1 cellular context compared by ENCODE assay signal in the genomic region with DNA sequence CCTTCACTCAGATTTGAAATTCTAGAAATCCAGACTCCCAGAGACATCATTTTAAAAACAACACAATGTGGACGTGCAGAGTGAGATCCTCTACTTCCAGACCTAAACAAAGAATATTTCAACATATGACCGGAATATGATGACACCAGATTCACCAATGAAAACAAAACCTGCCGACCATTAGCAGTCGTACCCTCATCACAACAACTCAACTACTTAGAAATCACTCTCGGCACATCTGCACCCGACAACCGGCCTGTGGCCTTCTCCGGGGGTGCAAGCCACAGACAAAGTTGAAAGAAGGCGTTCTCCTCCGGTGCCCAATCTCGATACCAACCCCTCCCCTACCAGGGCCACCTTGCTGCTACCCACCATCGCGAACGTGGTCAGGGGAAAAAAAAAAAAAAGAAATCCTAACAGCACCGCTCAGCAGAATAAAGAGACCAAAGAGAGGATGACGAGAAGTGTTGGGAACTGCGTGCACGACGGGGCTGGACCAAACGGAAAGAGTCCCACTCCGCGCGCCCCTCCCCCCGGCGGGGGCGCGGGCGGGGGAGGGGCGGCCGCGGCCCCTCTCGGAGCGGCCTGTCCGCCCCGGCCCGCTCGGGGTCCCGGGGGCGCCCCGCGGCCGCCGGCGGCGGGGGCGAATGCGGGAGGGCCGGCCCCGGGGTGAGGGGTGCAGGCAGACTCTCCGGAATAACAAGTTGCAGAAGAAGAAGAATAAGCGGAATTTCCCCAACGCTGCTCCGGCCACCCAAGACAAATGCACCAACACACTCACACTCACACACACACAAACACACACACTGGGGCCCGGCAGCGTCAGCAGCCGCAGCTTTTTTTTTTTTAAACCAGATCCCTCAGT.
TF ChIP-seq lines count a peak whose summit lies in the region.

No MANE protein-coding gene starts in this region.

TF ChIP-seq in HepG2, 621 proteins besides CTCF, POLR2A, EP300 and RAD21 (continued from another document and continues in another):
- TF ChIP-seq, protein P1, sequence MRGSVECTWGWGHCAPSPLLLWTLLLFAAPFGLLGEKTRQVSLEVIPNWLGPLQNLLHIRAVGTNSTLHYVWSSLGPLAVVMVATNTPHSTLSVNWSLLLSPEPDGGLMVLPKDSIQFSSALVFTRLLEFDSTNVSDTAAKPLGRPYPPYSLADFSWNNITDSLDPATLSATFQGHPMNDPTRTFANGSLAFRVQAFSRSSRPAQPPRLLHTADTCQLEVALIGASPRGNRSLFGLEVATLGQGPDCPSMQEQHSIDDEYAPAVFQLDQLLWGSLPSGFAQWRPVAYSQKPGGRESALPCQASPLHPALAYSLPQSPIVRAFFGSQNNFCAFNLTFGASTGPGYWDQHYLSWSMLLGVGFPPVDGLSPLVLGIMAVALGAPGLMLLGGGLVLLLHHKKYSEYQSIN (CRISPR knock-in tag; IDR thresholded peaks at IDR 0.05; ENCODE audit: borderline replicate concordance) = no peak
- TF ChIP-seq NFATC3 (CRISPR knock-in tag; IDR thresholded peaks at IDR 0.05) (no peak), SOX5 (CRISPR knock-in tag; IDR thresholded peaks at IDR 0.05; ENCODE audit: borderline replicate concordance) (peak; percentile 85; the same call in 1 of the 2 replicates), PCBP2 (optimal IDR thresholded peaks at IDR 0.05; ENCODE audit: low read depth, low read length, poor library complexity, severe bottlenecking) (no peak), HNF4G (IDR thresholded peaks at IDR 0.05; ENCODE audit: borderline replicate concordance, low read depth, low read length) (no peak), HNF4G (CRISPR knock-in tag; IDR thresholded peaks at IDR 0.05; ENCODE audit: borderline replicate concordance, low read depth) (no peak), ZNF570 (CRISPR knock-in tag; IDR thresholded peaks at IDR 0.05; ENCODE audit: borderline replicate concordance) (no peak), FOXO1 (CRISPR knock-in tag; IDR thresholded peaks at IDR 0.05) (peak; percentile 48; the same call in 1 of the 2 replicates), MAZ (IDR thresholded peaks at IDR 0.05; ENCODE audit: borderline replicate concordance, low read depth, low read length) (0 out of 2 replicates have a peak, but pooled peaks have one; percentile 20), MAZ (CRISPR knock-in tag; IDR thresholded peaks at IDR 0.05; ENCODE audit: low read depth) (no peak), TRIM24 (CRISPR knock-in tag; IDR thresholded peaks at IDR 0.05) (no peak), SALL1 (CRISPR knock-in tag; IDR thresholded peaks at IDR 0.05) (peak; percentile 75), ATF7-NPFF (CRISPR knock-in tag; IDR thresholded peaks at IDR 0.05; ENCODE audit: low read depth) (no peak), SMAD9 (CRISPR knock-in tag; IDR thresholded peaks at IDR 0.05) (no peak), ZKSCAN5 (CRISPR knock-in tag; IDR thresholded peaks at IDR 0.05) (no peak), DMAP1 (CRISPR knock-in tag; IDR thresholded peaks at IDR 0.05) (no peak; the same call in 1 of the 2 replicates), ZSCAN29 (CRISPR knock-in tag; conservative IDR thresholded peaks at IDR 0.05) (0 out of 2 replicates have a peak, but pooled peaks have one; percentile 28), ZNF253 (CRISPR knock-in tag; IDR thresholded peaks at IDR 0.05; ENCODE audit: borderline replicate concordance) (no peak), ZNF331 (CRISPR knock-in tag; IDR thresholded peaks at IDR 0.05) (0 out of 2 replicates have a peak, but pooled peaks have one; percentile 5), HDAC2 (CRISPR knock-in tag; IDR thresholded peaks at IDR 0.05) (peak; percentile 29; the same call in 1 of the 2 replicates), GATAD2A (CRISPR knock-in tag; IDR thresholded peaks at IDR 0.05) (no peak; the same call in 1 of the 2 replicates), ZBTB3 (CRISPR knock-in tag; IDR thresholded peaks at IDR 0.05; ENCODE audit: borderline replicate concordance, low read depth) (no peak), ZNF383 (CRISPR knock-in tag; IDR thresholded peaks at IDR 0.05; ENCODE audit: borderline replicate concordance) (no peak), YEATS4 (CRISPR knock-in tag; IDR thresholded peaks at IDR 0.05; ENCODE audit: borderline replicate concordance) (peak; percentile 53; the same call in 1 of the 2 replicates), IRF2 (CRISPR knock-in tag; IDR thresholded peaks at IDR 0.05) (no peak; the same call in 1 of the 2 replicates), TAF1 (CRISPR knock-in tag; IDR thresholded peaks at IDR 0.05) (peak; percentile 27; the same call in 1 of the 2 replicates), GATAD1 (CRISPR knock-in tag; IDR thresholded peaks at IDR 0.05) (no peak)
- TF ChIP-seq, protein P2, sequence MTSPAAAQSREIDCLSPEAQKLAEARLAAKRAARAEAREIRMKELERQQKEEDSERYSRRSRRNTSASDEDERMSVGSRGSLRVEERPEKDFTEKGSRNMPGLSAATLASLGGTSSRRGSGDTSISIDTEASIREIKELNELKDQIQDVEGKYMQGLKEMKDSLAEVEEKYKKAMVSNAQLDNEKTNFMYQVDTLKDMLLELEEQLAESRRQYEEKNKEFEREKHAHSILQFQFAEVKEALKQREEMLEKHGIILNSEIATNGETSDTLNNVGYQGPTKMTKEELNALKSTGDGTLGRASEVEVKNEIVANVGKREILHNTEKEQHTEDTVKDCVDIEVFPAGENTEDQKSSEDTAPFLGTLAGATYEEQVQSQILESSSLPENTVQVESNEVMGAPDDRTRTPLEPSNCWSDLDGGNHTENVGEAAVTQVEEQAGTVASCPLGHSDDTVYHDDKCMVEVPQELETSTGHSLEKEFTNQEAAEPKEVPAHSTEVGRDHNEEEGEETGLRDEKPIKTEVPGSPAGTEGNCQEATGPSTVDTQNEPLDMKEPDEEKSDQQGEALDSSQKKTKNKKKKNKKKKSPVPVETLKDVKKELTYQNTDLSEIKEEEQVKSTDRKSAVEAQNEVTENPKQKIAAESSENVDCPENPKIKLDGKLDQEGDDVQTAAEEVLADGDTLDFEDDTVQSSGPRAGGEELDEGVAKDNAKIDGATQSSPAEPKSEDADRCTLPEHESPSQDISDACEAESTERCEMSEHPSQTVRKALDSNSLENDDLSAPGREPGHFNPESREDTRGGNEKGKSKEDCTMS (CRISPR knock-in tag; conservative IDR thresholded peaks at IDR 0.05) = no peak
- TF ChIP-seq, protein P3, sequence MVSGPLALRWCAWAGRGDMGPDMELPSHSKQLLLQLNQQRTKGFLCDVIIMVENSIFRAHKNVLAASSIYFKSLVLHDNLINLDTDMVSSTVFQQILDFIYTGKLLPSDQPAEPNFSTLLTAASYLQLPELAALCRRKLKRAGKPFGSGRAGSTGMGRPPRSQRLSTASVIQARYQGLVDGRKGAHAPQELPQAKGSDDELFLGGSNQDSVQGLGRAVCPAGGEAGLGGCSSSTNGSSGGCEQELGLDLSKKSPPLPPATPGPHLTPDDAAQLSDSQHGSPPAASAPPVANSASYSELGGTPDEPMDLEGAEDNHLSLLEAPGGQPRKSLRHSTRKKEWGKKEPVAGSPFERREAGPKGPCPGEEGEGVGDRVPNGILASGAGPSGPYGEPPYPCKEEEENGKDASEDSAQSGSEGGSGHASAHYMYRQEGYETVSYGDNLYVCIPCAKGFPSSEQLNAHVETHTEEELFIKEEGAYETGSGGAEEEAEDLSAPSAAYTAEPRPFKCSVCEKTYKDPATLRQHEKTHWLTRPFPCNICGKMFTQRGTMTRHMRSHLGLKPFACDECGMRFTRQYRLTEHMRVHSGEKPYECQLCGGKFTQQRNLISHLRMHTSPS (CRISPR knock-in tag; IDR thresholded peaks at IDR 0.05; ENCODE audit: low read depth) = no peak
- TF ChIP-seq, protein P4, sequence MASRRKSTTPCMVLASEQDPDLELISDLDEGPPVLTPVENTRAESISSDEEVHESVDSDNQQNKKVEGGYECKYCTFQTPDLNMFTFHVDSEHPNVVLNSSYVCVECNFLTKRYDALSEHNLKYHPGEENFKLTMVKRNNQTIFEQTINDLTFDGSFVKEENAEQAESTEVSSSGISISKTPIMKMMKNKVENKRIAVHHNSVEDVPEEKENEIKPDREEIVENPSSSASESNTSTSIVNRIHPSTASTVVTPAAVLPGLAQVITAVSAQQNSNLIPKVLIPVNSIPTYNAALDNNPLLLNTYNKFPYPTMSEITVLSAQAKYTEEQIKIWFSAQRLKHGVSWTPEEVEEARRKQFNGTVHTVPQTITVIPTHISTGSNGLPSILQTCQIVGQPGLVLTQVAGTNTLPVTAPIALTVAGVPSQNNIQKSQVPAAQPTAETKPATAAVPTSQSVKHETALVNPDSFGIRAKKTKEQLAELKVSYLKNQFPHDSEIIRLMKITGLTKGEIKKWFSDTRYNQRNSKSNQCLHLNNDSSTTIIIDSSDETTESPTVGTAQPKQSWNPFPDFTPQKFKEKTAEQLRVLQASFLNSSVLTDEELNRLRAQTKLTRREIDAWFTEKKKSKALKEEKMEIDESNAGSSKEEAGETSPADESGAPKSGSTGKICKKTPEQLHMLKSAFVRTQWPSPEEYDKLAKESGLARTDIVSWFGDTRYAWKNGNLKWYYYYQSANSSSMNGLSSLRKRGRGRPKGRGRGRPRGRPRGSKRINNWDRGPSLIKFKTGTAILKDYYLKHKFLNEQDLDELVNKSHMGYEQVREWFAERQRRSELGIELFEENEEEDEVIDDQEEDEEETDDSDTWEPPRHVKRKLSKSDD (CRISPR knock-in tag; IDR thresholded peaks at IDR 0.05; ENCODE audit: low read depth) = no peak
- TF ChIP-seq, protein P5, sequence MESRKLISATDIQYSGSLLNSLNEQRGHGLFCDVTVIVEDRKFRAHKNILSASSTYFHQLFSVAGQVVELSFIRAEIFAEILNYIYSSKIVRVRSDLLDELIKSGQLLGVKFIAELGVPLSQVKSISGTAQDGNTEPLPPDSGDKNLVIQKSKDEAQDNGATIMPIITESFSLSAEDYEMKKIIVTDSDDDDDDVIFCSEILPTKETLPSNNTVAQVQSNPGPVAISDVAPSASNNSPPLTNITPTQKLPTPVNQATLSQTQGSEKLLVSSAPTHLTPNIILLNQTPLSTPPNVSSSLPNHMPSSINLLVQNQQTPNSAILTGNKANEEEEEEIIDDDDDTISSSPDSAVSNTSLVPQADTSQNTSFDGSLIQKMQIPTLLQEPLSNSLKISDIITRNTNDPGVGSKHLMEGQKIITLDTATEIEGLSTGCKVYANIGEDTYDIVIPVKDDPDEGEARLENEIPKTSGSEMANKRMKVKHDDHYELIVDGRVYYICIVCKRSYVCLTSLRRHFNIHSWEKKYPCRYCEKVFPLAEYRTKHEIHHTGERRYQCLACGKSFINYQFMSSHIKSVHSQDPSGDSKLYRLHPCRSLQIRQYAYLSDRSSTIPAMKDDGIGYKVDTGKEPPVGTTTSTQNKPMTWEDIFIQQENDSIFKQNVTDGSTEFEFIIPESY (CRISPR knock-in tag; IDR thresholded peaks at IDR 0.05) = no peak
- TF ChIP-seq, protein P6, sequence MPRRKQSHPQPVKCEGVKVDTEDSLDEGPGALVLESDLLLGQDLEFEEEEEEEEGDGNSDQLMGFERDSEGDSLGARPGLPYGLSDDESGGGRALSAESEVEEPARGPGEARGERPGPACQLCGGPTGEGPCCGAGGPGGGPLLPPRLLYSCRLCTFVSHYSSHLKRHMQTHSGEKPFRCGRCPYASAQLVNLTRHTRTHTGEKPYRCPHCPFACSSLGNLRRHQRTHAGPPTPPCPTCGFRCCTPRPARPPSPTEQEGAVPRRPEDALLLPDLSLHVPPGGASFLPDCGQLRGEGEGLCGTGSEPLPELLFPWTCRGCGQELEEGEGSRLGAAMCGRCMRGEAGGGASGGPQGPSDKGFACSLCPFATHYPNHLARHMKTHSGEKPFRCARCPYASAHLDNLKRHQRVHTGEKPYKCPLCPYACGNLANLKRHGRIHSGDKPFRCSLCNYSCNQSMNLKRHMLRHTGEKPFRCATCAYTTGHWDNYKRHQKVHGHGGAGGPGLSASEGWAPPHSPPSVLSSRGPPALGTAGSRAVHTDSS (CRISPR knock-in tag; conservative IDR thresholded peaks at IDR 0.05) = no peak
- TF ChIP-seq, protein P7, sequence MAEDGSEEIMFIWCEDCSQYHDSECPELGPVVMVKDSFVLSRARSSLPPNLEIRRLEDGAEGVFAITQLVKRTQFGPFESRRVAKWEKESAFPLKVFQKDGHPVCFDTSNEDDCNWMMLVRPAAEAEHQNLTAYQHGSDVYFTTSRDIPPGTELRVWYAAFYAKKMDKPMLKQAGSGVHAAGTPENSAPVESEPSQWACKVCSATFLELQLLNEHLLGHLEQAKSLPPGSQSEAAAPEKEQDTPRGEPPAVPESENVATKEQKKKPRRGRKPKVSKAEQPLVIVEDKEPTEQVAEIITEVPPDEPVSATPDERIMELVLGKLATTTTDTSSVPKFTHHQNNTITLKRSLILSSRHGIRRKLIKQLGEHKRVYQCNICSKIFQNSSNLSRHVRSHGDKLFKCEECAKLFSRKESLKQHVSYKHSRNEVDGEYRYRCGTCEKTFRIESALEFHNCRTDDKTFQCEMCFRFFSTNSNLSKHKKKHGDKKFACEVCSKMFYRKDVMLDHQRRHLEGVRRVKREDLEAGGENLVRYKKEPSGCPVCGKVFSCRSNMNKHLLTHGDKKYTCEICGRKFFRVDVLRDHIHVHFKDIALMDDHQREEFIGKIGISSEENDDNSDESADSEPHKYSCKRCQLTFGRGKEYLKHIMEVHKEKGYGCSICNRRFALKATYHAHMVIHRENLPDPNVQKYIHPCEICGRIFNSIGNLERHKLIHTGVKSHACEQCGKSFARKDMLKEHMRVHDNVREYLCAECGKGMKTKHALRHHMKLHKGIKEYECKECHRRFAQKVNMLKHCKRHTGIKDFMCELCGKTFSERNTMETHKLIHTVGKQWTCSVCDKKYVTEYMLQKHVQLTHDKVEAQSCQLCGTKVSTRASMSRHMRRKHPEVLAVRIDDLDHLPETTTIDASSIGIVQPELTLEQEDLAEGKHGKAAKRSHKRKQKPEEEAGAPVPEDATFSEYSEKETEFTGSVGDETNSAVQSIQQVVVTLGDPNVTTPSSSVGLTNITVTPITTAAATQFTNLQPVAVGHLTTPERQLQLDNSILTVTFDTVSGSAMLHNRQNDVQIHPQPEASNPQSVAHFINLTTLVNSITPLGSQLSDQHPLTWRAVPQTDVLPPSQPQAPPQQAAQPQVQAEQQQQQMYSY (CRISPR knock-in tag; IDR thresholded peaks at IDR 0.05) = no peak
- TF ChIP-seq, protein P8, sequence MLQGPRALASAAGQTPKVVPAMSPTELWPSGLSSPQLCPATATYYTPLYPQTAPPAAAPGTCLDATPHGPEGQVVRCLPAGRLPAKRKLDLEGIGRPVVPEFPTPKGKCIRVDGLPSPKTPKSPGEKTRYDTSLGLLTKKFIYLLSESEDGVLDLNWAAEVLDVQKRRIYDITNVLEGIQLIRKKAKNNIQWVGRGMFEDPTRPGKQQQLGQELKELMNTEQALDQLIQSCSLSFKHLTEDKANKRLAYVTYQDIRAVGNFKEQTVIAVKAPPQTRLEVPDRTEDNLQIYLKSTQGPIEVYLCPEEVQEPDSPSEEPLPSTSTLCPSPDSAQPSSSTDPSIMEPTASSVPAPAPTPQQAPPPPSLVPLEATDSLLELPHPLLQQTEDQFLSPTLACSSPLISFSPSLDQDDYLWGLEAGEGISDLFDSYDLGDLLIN (CRISPR knock-in tag; IDR thresholded peaks at IDR 0.05; ENCODE audit: borderline replicate concordance) = no peak
